In genomic region chr3:40355410-40355809, GRCh38 we compare ENCODE assay signal across 26 cellular contexts. TPM values are rescaled to one million over a fixed set of nuclear protein-coding genes. Genes with fewer than 3 reads are reported as not detected.
"Had no signal": no experiment of that assay in that cellular context is flagged by ENCODE, and none has a peak within 500 bp of the region (broad histone marks: within the 10 kb centered on the region; RNA-seq: fewer than 3 reads in every experiment).

No MANE protein-coding gene starts in this region.

- H3K4me3 ChIP-seq: coronary artery, dorsolateral prefrontal cortex had no signal

- ATAC-seq: activated CD4-positive, CD25-positive, alpha-beta regulatory T cell treated with anti-CD3 and anti-CD28 coated beads, Interleukin-2, amount 50 U/mL, for 24 hours; activated CD8-positive, alpha-beta T cell treated with anti-CD3 and anti-CD28 coated beads for 36 hours; activated T-cell treated with anti-CD3 and anti-CD28 coated beads, Interleukin-2, amount 50 U/mL, for 4 hours; activated T-helper 17 cell treated with anti-CD3 and anti-CD28 coated beads, Interleukin-2, amount 50 U/mL, for 72 hours; esophagus mucosa had no signal

- H3K27me3 ChIP-seq: brain microvascular endothelial cell, dorsolateral prefrontal cortex had no signal

- H3K27ac ChIP-seq: brain microvascular endothelial cell, coronary artery, dorsolateral prefrontal cortex, VCaP had no signal

- H3K36me3 ChIP-seq: brain microvascular endothelial cell had no signal

- DNase-seq: activated B cell treated with CpG ODN at 0.5 μM for 24 hours; activated CD4-positive, alpha-beta T cell treated with anti-CD3 and anti-CD28 coated beads for 48 hours; activated CD4-positive, alpha-beta T cell treated with anti-CD3 and anti-CD28 coated beads, Interleukin-2, amount 50 U/mL, for 1 hour; activated CD4-positive, alpha-beta T cell treated with anti-CD3 and anti-CD28 coated beads, Interleukin-2, amount 50 U/mL, for 48 hours; activated CD8-positive, alpha-beta memory T cell treated with anti-CD3 and anti-CD28 coated beads for 24 hours; activated CD8-positive, alpha-beta T cell treated with anti-CD3 and anti-CD28 coated beads for 36 hours; activated effector memory CD4-positive, alpha-beta T cell treated with Interleukin-2 at 50 U/mL for 16 hours; activated gamma-delta T cell treated with Interleukin-2 at 50 U/mL for 16 hours; activated naive CD4-positive, alpha-beta T cell treated with anti-CD3 and anti-CD28 coated beads, Interleukin-2, amount 50 U/mL, for 16 hours; activated naive CD4-positive, alpha-beta T cell treated with Interleukin-2 at 50 U/mL for 16 hours; activated T-cell treated with anti-CD3 and anti-CD28 coated beads, Interleukin-2, amount 50 U/mL, for 4 hours; amniotic stem cell; anterior cingulate cortex; brain microvascular endothelial cell; dorsolateral prefrontal cortex; effector memory CD4-positive, alpha-beta T cell; endodermal cell; foreskin fibroblast; head of caudate nucleus; T-helper 2 cell had no signal

RNA-seq across cellular contexts. Expression of gene ENTPD3, which starts 31.6 kb away (rescaled TPM):
- total RNA-seq: activated B cell treated with CpG ODN at 0.5 μM for 24 hours; activated CD8-positive, alpha-beta T cell treated with anti-CD3 and anti-CD28 coated beads for 36 hours; activated T-cell treated with anti-CD3 and anti-CD28 coated beads, Interleukin-2, amount 50 U/mL, for 4 hours; activated T-helper 17 cell treated with anti-CD3 and anti-CD28 coated beads, Interleukin-2, amount 50 U/mL, for 72 hours; T-helper 1 cell treated with Interleukin-12 subunit alpha and Interleukin-12 subunit beta and Interleukin-4 antibody, amounts not matched to agents 30 ng/mL and 1 ng/mL, for 36 hours had no signal
